26 cellular contexts compared by ENCODE assay signal in the genomic region with DNA sequence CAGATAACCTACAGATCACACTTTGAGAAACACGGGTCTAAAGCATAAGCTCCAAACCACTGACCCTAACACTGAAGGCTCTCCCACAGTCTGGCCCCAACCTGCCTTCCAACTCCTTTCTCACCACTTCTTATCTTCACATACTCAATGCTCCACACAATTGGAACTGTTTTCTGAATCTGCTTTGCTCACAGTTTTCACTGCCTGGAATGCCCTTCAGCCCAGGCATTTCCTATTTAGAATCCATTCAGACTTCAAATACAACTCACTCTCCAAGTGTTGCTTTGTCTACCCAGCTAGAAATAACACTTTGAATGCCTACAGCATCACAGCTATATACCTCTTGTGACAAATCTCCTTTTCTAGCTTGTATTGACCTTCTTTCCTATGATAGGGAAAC. TPM values are rescaled to one million over a fixed set of nuclear protein-coding genes. Genes with fewer than 3 reads are reported as not detected.
A peak's percentile ranks its signal among the peaks of the same experiment; 100 is the strongest.
DNase-seq lines count a peak whose midpoint lies in the region; ATAC-seq, FAIRE-seq and TF ChIP-seq lines count a peak whose summit lies in the region.
"Had no signal": no experiment of that assay in that cellular context is flagged by ENCODE, and none has a peak within 500 bp of the region (broad histone marks: within the 10 kb centered on the region; RNA-seq: fewer than 3 reads in every experiment).

No MANE protein-coding gene starts in this region.

- H3K79me2 ChIP-seq in astrocyte (ENCODE audit: insufficient read depth, low read length) = peaks cover 74% of the 10 kb centered on the region
- peaks cover 30% of the 10 kb centered on the region for H3K79me2 ChIP-seq in HepG2 (ENCODE audit: insufficient read depth, low read length)

- TF ChIP-seq RAD21 in HepG2 (CRISPR knock-in tag; IDR thresholded peaks at IDR 0.05) = no peak

- H4K20me1 ChIP-seq in astrocyte (ENCODE audit: insufficient read depth, low read length) = peaks cover 25% of the 10 kb centered on the region
- H4K20me1 ChIP-seq in HepG2 (ENCODE audit: insufficient read depth, low read length) = no peaks in the 10 kb centered on the region; the same call in 1 of the 2 replicates

- TF ChIP-seq EP300 in HepG2 (IDR thresholded peaks at IDR 0.05; ENCODE audit: low read depth in 2 of 2, low read length in 2 of 2) (no peak), HepG2 (CRISPR knock-in tag; IDR thresholded peaks at IDR 0.05; ENCODE audit: borderline replicate concordance) (no peak)

- peaks cover 45% of the 10 kb centered on the region for H3K4me1 Mint-ChIP-seq in activated CD4-positive, alpha-beta memory T cell treated with anti-CD3 and anti-CD28 coated beads for 36 hours (ENCODE audit: low read depth)
- H3K4me1 Mint-ChIP-seq in activated CD4-positive, alpha-beta memory T cell treated with anti-CD3 and anti-CD28 coated beads, Interleukin-2, amount 10 ng/mL, durations not matched to agents 7 days and 5 days = peaks cover 39% of the 10 kb centered on the region
- H3K4me1 Mint-ChIP-seq in CD4-positive, CD25-positive, alpha-beta regulatory T cell = peaks cover 29 to 52% (median 43%) of the 10 kb centered on the region in 4 donors
- peaks cover 13% of the 10 kb centered on the region for H3K4me1 Mint-ChIP-seq in astrocyte (ENCODE audit: low read depth, unreplicated experiment)

- DNase-seq in activated CD4-positive, alpha-beta memory T cell treated with anti-CD3 and anti-CD28 coated beads for 36 hours = no peak
- DNase-seq in activated CD4-positive, alpha-beta memory T cell treated with anti-CD3 and anti-CD28 coated beads, Interleukin-2, amount 10 ng/mL, durations not matched to agents 7 days and 5 days = no peak
- no peak for DNase-seq in CD4-positive, CD25-positive, alpha-beta regulatory T cell
- DNase-seq in astrocyte (ENCODE audit: low read depth) = peak; percentile 30
- DNase-seq in iris pigment epithelial cell (ENCODE audit: low read depth) = peak; percentile 31
- DNase-seq in HepG2 (ENCODE audit: low spot score) = no peak
- no peak for DNase-seq in 8988T
- DNase-seq in NCI-H2107 treated with DMSO at 0.1 percent for 48 hours (lab: John Stamatoyannopoulos, UW; ENCODE audit: unreplicated experiment) = no peak
- DNase-seq: activated effector memory CD4-positive, alpha-beta T cell treated with Interleukin-2 at 50 U/mL for 16 hours; activated naive CD8-positive, alpha-beta T cell treated with anti-CD3 and anti-CD28 coated beads, Interleukin-2, amount 10 ng/mL, durations not matched to agents 7 days and 5 days; DND-41; dorsolateral prefrontal cortex; gastrocnemius medialis; NCI-H146; NCI-H82; ovary; SJCRH30; stimulated activated naive B cell treated with anti-CD40 and anti-IgM and Interleukin-4, amounts not matched to agents 10 μg/mL and 1 μg/mL and 100 μg/mL, for 72 hours; substantia nigra had no signal

- no peaks in the 10 kb centered on the region for H3K27me3 ChIP-seq in CD4-positive, CD25-positive, alpha-beta regulatory T cell (ENCODE audit: control insufficient read depth, insufficient read depth, low read length)
- H3K27me3 ChIP-seq in astrocyte (ENCODE audit: insufficient read depth, low read length) (no peaks in the 10 kb centered on the region), HepG2 (ENCODE audit: control insufficient read depth in 1 of 2, insufficient read depth in 2 of 2, low read length in 2 of 2) (no peaks in the 10 kb centered on the region)
- H3K27me3 ChIP-seq: ascending aorta, dorsolateral prefrontal cortex, gastrocnemius medialis, ovary, SJCRH30 had no signal

- no peak overlapping the region for H3K4me3 Mint-ChIP-seq in activated CD4-positive, alpha-beta memory T cell treated with anti-CD3 and anti-CD28 coated beads for 36 hours
- no peak overlapping the region for H3K4me3 Mint-ChIP-seq in activated CD4-positive, alpha-beta memory T cell treated with anti-CD3 and anti-CD28 coated beads, Interleukin-2, amount 10 ng/mL, durations not matched to agents 7 days and 5 days
- peak overlapping the region in 1 of 4 donors; percentile 8 for H3K4me3 Mint-ChIP-seq in CD4-positive, CD25-positive, alpha-beta regulatory T cell
- H3K4me3 Mint-ChIP-seq in astrocyte (ENCODE audit: unreplicated experiment) = no peak overlapping the region
- H3K4me3 Mint-ChIP-seq: activated naive CD8-positive, alpha-beta T cell treated with anti-CD3 and anti-CD28 coated beads, Interleukin-2, amount 10 ng/mL, durations not matched to agents 7 days and 5 days; CD14-positive monocyte; stimulated activated naive B cell treated with anti-CD40 and anti-IgM and Interleukin-4, amounts not matched to agents 10 μg/mL and 1 μg/mL and 100 μg/mL, for 72 hours; type B pancreatic cell had no signal

- CTCF ChIA-PET in activated CD4-positive, alpha-beta memory T cell treated with anti-CD3 and anti-CD28 coated beads for 36 hours (lab: Charles Lee) = interaction anchor here (0.6 to 1.4 kb wide), 2 partner anchors 67 to 387 kb away, joined by 3 read pairs; no protein-coding TSS in a partner anchor
- CTCF ChIA-PET in activated CD4-positive, alpha-beta memory T cell treated with anti-CD3 and anti-CD28 coated beads, Interleukin-2, amount 10 ng/mL, durations not matched to agents 7 days and 5 days (lab: Charles Lee) = no interaction called here
- CTCF ChIA-PET in HepG2 (lab: Yijun Ruan, JAX; ENCODE audit: low intra/inter-chr PET ratio, low total read pairs) = no interaction called here

- H3K9ac ChIP-seq in astrocyte (ENCODE audit: low read length) (no peak overlapping the region), HepG2 (ENCODE audit: insufficient read depth, low read depth, low read length) (no peak overlapping the region)

- ATAC-seq in CD4-positive, CD25-positive, alpha-beta regulatory T cell (ENCODE audit: low read depth in 2 of 2) = no peak
- ATAC-seq in HepG2 = no peak
- ATAC-seq: gastrocnemius medialis; stimulated activated naive B cell treated with anti-CD40 and anti-IgM and Interleukin-4, amounts not matched to agents 10 μg/mL and 1 μg/mL and 100 μg/mL, for 72 hours had no signal

- in situ Hi-C loops in HepG2 (cut with HindIII; ENCODE audit: extremely low pct_ligation_motif_present, low pct_unique_long_range_greater_than_20kb) = no loop called here

- H2AFZ ChIP-seq in astrocyte (ENCODE audit: low read depth, low read length) = no peak overlapping the region
- no peak overlapping the region for H2AFZ ChIP-seq in HepG2 (ENCODE audit: low read length)

- no peak overlapping the region for H3K4me3 ChIP-seq in CD4-positive, CD25-positive, alpha-beta regulatory T cell (ENCODE audit: low read depth, low read length)
- H3K4me3 ChIP-seq in astrocyte (ENCODE audit: insufficient read depth, low read depth, low read length) = no peak overlapping the region
- H3K4me3 ChIP-seq in HepG2 (replicated peaks in 1 of 3; ENCODE audit: insufficient read depth in 1 of 3, low read depth in 2 of 3, low read length in 3 of 3) = no peak overlapping the region
- H3K4me3 ChIP-seq: ascending aorta, dorsolateral prefrontal cortex, gastrocnemius medialis, lung, ovary, SJCRH30 had no signal

- intact Hi-C loops in activated CD4-positive, alpha-beta memory T cell treated with anti-CD3 and anti-CD28 coated beads for 36 hours (cut with micrococcal nuclease) = loop anchor here (10.0 kb wide), 1 partner anchor 1985 kb away; a partner anchor contains a TSS
- intact Hi-C loops in HepG2 (cut with micrococcal nuclease; ENCODE audit: unreplicated experiment) = no loop called here

- peaks cover 44% of the 10 kb centered on the region for H3K36me3 Mint-ChIP-seq in activated CD4-positive, alpha-beta memory T cell treated with anti-CD3 and anti-CD28 coated beads for 36 hours
- H3K36me3 Mint-ChIP-seq in activated CD4-positive, alpha-beta memory T cell treated with anti-CD3 and anti-CD28 coated beads, Interleukin-2, amount 10 ng/mL, durations not matched to agents 7 days and 5 days (ENCODE audit: low read depth) = peaks cover 61% of the 10 kb centered on the region
- peaks cover 48% of the 10 kb centered on the region for H3K36me3 Mint-ChIP-seq in CD4-positive, CD25-positive, alpha-beta regulatory T cell
- peaks cover 7% of the 10 kb centered on the region for H3K36me3 Mint-ChIP-seq in astrocyte (ENCODE audit: low read depth, unreplicated experiment)

- FAIRE-seq in astrocyte (lab: Jason Lieb, UNC) = no peak
- FAIRE-seq in HepG2 (lab: Jason Lieb, UNC) = no peak
- FAIRE-seq: A204.1, D721Med, endometrium had no signal

- H3K4me1 ChIP-seq in CD4-positive, CD25-positive, alpha-beta regulatory T cell (ENCODE audit: control insufficient read depth, insufficient read depth, low read length, poor library complexity, severe bottlenecking) = no peaks in the 10 kb centered on the region
- H3K4me1 ChIP-seq in astrocyte (ENCODE audit: insufficient read depth, low read length) (no peaks in the 10 kb centered on the region), HepG2 (ENCODE audit: insufficient read depth, low read length) (peaks cover 15% of the 10 kb centered on the region)
- H3K4me1 ChIP-seq: ascending aorta, SJCRH30 had no signal

- H3K27ac Mint-ChIP-seq in activated CD4-positive, alpha-beta memory T cell treated with anti-CD3 and anti-CD28 coated beads for 36 hours = peak overlapping the region; percentile 1
- no peak overlapping the region for H3K27ac Mint-ChIP-seq in activated CD4-positive, alpha-beta memory T cell treated with anti-CD3 and anti-CD28 coated beads, Interleukin-2, amount 10 ng/mL, durations not matched to agents 7 days and 5 days
- peak overlapping the region; percentile 9 to 23 (median 11) for H3K27ac Mint-ChIP-seq in CD4-positive, CD25-positive, alpha-beta regulatory T cell
- no peak overlapping the region for H3K27ac Mint-ChIP-seq in astrocyte (ENCODE audit: unreplicated experiment)
- H3K27ac Mint-ChIP-seq: activated naive CD8-positive, alpha-beta T cell treated with anti-CD3 and anti-CD28 coated beads, Interleukin-2, amount 10 ng/mL, durations not matched to agents 7 days and 5 days; type B pancreatic cell had no signal

- H3K27ac ChIP-seq in CD4-positive, CD25-positive, alpha-beta regulatory T cell (ENCODE audit: insufficient read depth, low read length, poor library complexity, severe bottlenecking) = no peak overlapping the region
- no peak overlapping the region for H3K27ac ChIP-seq in astrocyte (ENCODE audit: low read depth, low read length)
- no peak overlapping the region for H3K27ac ChIP-seq in HepG2 (ENCODE audit: extremely low read length, insufficient read depth, low read length)
- H3K27ac ChIP-seq: ascending aorta, ovary, SJCRH30 had no signal

- no peaks in the 10 kb centered on the region for H3K9me3 Mint-ChIP-seq in activated CD4-positive, alpha-beta memory T cell treated with anti-CD3 and anti-CD28 coated beads for 36 hours
- H3K9me3 Mint-ChIP-seq in activated CD4-positive, alpha-beta memory T cell treated with anti-CD3 and anti-CD28 coated beads, Interleukin-2, amount 10 ng/mL, durations not matched to agents 7 days and 5 days = no peaks in the 10 kb centered on the region
- peaks cover 0 to 2% (median 0%) of the 10 kb centered on the region in 7 donors for H3K9me3 Mint-ChIP-seq in CD4-positive, CD25-positive, alpha-beta regulatory T cell
- no peaks in the 10 kb centered on the region for H3K9me3 Mint-ChIP-seq in astrocyte (ENCODE audit: unreplicated experiment)
- H3K9me3 Mint-ChIP-seq: CD14-positive monocyte; stimulated activated naive B cell treated with anti-CD40 and anti-IgM and Interleukin-4, amounts not matched to agents 10 μg/mL and 1 μg/mL and 100 μg/mL, for 72 hours; type B pancreatic cell had no signal

- POLR2A ChIA-PET in activated CD4-positive, alpha-beta memory T cell treated with anti-CD3 and anti-CD28 coated beads for 36 hours (lab: Charles Lee) = interaction anchor here (1.7 kb wide), 1 partner anchor 29 kb away, joined by 4 read pairs; no protein-coding TSS in a partner anchor
- POLR2A ChIA-PET in activated CD4-positive, alpha-beta memory T cell treated with anti-CD3 and anti-CD28 coated beads, Interleukin-2, amount 10 ng/mL, durations not matched to agents 7 days and 5 days (lab: Charles Lee) = interaction anchor here (1.0 to 2.2 kb wide), 4 partner anchors 8 to 19 kb away, joined by 3 to 7 read pairs (median 3); no protein-coding TSS in a partner anchor
- POLR2A ChIA-PET in HepG2 (lab: Yijun Ruan, JAX) = no interaction called here

- H3K9me3 ChIP-seq in CD4-positive, CD25-positive, alpha-beta regulatory T cell (ENCODE audit: control insufficient read depth in 2 of 2, low read length in 2 of 2) = no peaks in the 10 kb centered on the region
- H3K9me3 ChIP-seq in astrocyte (ENCODE audit: insufficient read depth, low read depth, low read length) (no peaks in the 10 kb centered on the region), HepG2 (ENCODE audit: low read length) (no peaks in the 10 kb centered on the region)
- H3K9me3 ChIP-seq: ascending aorta, gastrocnemius medialis, ovary, SJCRH30 had no signal

- H3K4me2 ChIP-seq in astrocyte (ENCODE audit: low read length) (no peak overlapping the region), HepG2 (ENCODE audit: low read depth, low read length) (no peak overlapping the region)

- peaks cover 46% of the 10 kb centered on the region for H3K36me3 ChIP-seq in CD4-positive, CD25-positive, alpha-beta regulatory T cell (ENCODE audit: control insufficient read depth, insufficient read depth, low read length)
- peaks cover 3% of the 10 kb centered on the region for H3K36me3 ChIP-seq in astrocyte (ENCODE audit: insufficient read depth, low read length)
- peaks cover 12 to 66% of the 10 kb centered on the region in 2 experiments for H3K36me3 ChIP-seq in HepG2 (replicated peaks in 1 of 2; ENCODE audit: control insufficient read depth in 1 of 2, insufficient read depth in 2 of 2, low read length in 2 of 2)
- H3K36me3 ChIP-seq: ovary had no signal

- no peak for TF ChIP-seq CTCF in astrocyte (IDR thresholded peaks at IDR 0.05; ENCODE audit: insufficient read depth, low read depth, low read length)
- no peak for TF ChIP-seq CTCF in HepG2 (CRISPR knock-in tag; IDR thresholded peaks at IDR 0.05)

- WGBS in HepG2 (ENCODE audit: low lambda C conversion rate) = 100% methylated on average over 1 of the region's 1 CpG

- H3K27me3 Mint-ChIP-seq in activated CD4-positive, alpha-beta memory T cell treated with anti-CD3 and anti-CD28 coated beads for 36 hours = no peaks in the 10 kb centered on the region
- H3K27me3 Mint-ChIP-seq in activated CD4-positive, alpha-beta memory T cell treated with anti-CD3 and anti-CD28 coated beads, Interleukin-2, amount 10 ng/mL, durations not matched to agents 7 days and 5 days = no peaks in the 10 kb centered on the region
- H3K27me3 Mint-ChIP-seq in CD4-positive, CD25-positive, alpha-beta regulatory T cell = no peaks in the 10 kb centered on the region
- no peaks in the 10 kb centered on the region for H3K27me3 Mint-ChIP-seq in astrocyte (ENCODE audit: low read depth, unreplicated experiment)
- H3K27me3 Mint-ChIP-seq: activated naive CD8-positive, alpha-beta T cell treated with anti-CD3 and anti-CD28 coated beads, Interleukin-2, amount 10 ng/mL, durations not matched to agents 7 days and 5 days; stimulated activated naive B cell treated with anti-CD40 and anti-IgM and Interleukin-4, amounts not matched to agents 10 μg/mL and 1 μg/mL and 100 μg/mL, for 72 hours; type B pancreatic cell had no signal

- no peak for TF ChIP-seq POLR2A in HepG2 (IDR thresholded peaks at IDR 0.05; ENCODE audit: insufficient read depth in 1 of 2, low read depth in 2 of 2, low read length in 2 of 2)

- no TSS peak for BruUV-seq in HepG2 (replicated peaks; lab: Mats Ljungman, UMichigan)

RNA-seq across cellular contexts. Expression of a gene that starts 10.2 kb away (rescaled TPM):
- total RNA-seq in activated CD4-positive, alpha-beta memory T cell treated with anti-CD3 and anti-CD28 coated beads for 36 hours = 10 to 100 TPM; 41.5 to 43.3 TPM
- 10 to 100 TPM; 45.8 to 51.2 TPM for total RNA-seq in activated CD4-positive, alpha-beta memory T cell treated with anti-CD3 and anti-CD28 coated beads, Interleukin-2, amount 10 ng/mL, durations not matched to agents 7 days and 5 days
- total RNA-seq in CD4-positive, CD25-positive, alpha-beta regulatory T cell = 74.9 TPM
- polyA plus RNA-seq in CD4-positive, CD25-positive, alpha-beta regulatory T cell = 10 to 100 TPM; 10.6 to 13.1 (median 12.6) TPM
- 41.9 and 47.4 TPM in 2 replicates for total RNA-seq in astrocyte
- 16.1 and 21.1 TPM in 2 replicates for total RNA-seq in HepG2 (2016; rRNA removed; fragmentation: Illumina TruSeq; extraction: Trizol)
- 5.8 and 7.3 TPM in 2 replicates for total RNA-seq in HepG2 (2016; cell fraction: cytosol; rRNA removed; fragmentation: Illumina TruSeq; extraction: Trizol; ENCODE audit: low read depth)
- total RNA-seq in HepG2 (2016; cell fraction: insoluble cytoplasmic fraction; rRNA removed; fragmentation: Illumina TruSeq; extraction: Trizol) = 15.5 and 21.2 TPM in 2 replicates
- total RNA-seq in HepG2 (2016; cell fraction: membrane; rRNA removed; fragmentation: Illumina TruSeq; extraction: Trizol) = 7.7 and 9.2 TPM in 2 replicates
- 36.4 and 37.2 TPM in 2 replicates for total RNA-seq in HepG2 (2016; cell fraction: nucleus; rRNA removed; fragmentation: Illumina TruSeq; extraction: Trizol)
- polyA plus RNA-seq in HepG2 (2011; rRNA removed) = 14.7 and 18.0 TPM in 2 replicates
- polyA plus RNA-seq in HepG2 (2011; cell fraction: cytosol; rRNA removed) = 7.3 and 11.8 TPM in 2 replicates
- polyA plus RNA-seq in HepG2 (2011; cell fraction: nucleus; rRNA removed) = 14.7 and 19.7 TPM in 2 replicates
- polyA plus RNA-seq in HepG2 (2012) = 17.3 and 19.5 TPM in 2 replicates
- 0.61 and 0.79 TPM in 2 replicates for polyA plus RNA-seq in HepG2 (2016; cell fraction: cytosol; fragmentation: Illumina TruSeq; extraction: Trizol; ENCODE audit: low read depth)
- 20.7 and 21.3 TPM in 2 replicates for polyA plus RNA-seq in HepG2 (2016; cell fraction: insoluble cytoplasmic fraction; fragmentation: Illumina TruSeq; extraction: Trizol; ENCODE audit: low read depth)
- polyA plus RNA-seq in HepG2 (2016; cell fraction: membrane; fragmentation: Illumina TruSeq; extraction: Trizol; ENCODE audit: low read depth) = 2.2 and 2.9 TPM in 2 replicates
- polyA plus RNA-seq in HepG2 (2016; cell fraction: nucleus; fragmentation: Illumina TruSeq; extraction: Trizol; ENCODE audit: insufficient read depth, low read depth) = 31.2 and 36.5 TPM in 2 replicates
- 28.1 and 29.5 TPM in 2 replicates for polyA minus RNA-seq in HepG2 (2011; rRNA and poly(A)+ RNA removed; ENCODE audit: low replicate concordance)
- polyA minus RNA-seq in HepG2 (2011; cell fraction: cytosol; rRNA and poly(A)+ RNA removed) = 23.0 and 27.3 TPM in 2 replicates
- polyA minus RNA-seq in HepG2 (2011; cell fraction: nucleus; rRNA and poly(A)+ RNA removed) = 64.8 and 79.4 TPM in 2 replicates

Comparison
In these comparisons a context has a peak if more than half of its experiments do, and no peak if none do; other contexts are left out.
1. H3K27ac Mint-ChIP-seq: peak in activated CD4-positive, alpha-beta memory T cell treated with anti-CD3 and anti-CD28 coated beads for 36 hours (single experiment) and CD4-positive, CD25-positive, alpha-beta regulatory T cell (3 of 3); none in activated CD4-positive, alpha-beta memory T cell treated with anti-CD3 and anti-CD28 coated beads, Interleukin-2, amount 10 ng/mL, durations not matched to agents 7 days and 5 days (single experiment) and astrocyte (single experiment).
2. DNase-seq: peak in astrocyte (single experiment) and iris pigment epithelial cell (single experiment); none in activated CD4-positive, alpha-beta memory T cell treated with anti-CD3 and anti-CD28 coated beads for 36 hours (single experiment), activated CD4-positive, alpha-beta memory T cell treated with anti-CD3 and anti-CD28 coated beads, Interleukin-2, amount 10 ng/mL, durations not matched to agents 7 days and 5 days (single experiment), CD4-positive, CD25-positive, alpha-beta regulatory T cell (0 of 3), HepG2 (single experiment), 8988T (single experiment) and NCI-H2107 treated with DMSO at 0.1 percent for 48 hours (single experiment).